Comparison of ENCODE assay signal across 1 cellular context in the genomic region with DNA sequence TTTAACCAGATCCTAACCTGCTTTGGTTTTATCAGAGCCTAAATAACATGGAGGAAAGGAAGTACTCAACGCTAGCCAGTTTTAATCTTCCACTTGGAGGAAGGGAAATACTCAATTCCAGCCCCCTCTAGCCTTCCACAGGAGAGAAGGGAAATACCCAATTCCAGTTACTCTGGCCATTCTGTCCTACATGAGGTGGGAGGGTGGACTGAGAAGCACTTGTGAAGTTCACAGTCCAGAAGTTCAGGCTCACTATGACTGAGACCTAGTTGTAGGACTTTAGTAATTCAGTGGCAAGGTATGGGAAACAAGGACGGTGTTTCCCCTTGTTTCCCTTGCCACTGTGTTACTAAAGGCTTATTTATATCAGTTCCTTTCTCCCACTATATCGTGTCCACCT.
TF ChIP-seq lines count a peak whose summit lies in the region.

No MANE protein-coding gene starts in this region.

TF ChIP-seq in SK-N-SH treated with all-trans-retinoic acid at 6 μM for 48 hours, 23 proteins besides CTCF, POLR2A, EP300 and RAD21 (continued from another document):
- TF ChIP-seq, protein P1, sequence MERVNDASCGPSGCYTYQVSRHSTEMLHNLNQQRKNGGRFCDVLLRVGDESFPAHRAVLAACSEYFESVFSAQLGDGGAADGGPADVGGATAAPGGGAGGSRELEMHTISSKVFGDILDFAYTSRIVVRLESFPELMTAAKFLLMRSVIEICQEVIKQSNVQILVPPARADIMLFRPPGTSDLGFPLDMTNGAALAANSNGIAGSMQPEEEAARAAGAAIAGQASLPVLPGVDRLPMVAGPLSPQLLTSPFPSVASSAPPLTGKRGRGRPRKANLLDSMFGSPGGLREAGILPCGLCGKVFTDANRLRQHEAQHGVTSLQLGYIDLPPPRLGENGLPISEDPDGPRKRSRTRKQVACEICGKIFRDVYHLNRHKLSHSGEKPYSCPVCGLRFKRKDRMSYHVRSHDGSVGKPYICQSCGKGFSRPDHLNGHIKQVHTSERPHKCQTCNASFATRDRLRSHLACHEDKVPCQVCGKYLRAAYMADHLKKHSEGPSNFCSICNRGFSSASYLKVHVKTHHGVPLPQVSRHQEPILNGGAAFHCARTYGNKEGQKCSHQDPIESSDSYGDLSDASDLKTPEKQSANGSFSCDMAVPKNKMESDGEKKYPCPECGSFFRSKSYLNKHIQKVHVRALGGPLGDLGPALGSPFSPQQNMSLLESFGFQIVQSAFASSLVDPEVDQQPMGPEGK (CRISPR knock-in tag; IDR thresholded peaks at IDR 0.05; ENCODE audit: borderline replicate concordance) = no peak
- TF ChIP-seq RARB (CRISPR knock-in tag; IDR thresholded peaks at IDR 0.05) (no peak), ZNF70 (CRISPR knock-in tag; IDR thresholded peaks at IDR 0.05) (no peak), ARNTL (CRISPR knock-in tag; IDR thresholded peaks at IDR 0.05; ENCODE audit: borderline replicate concordance, low read depth) (no peak)
- TF ChIP-seq, protein P2, sequence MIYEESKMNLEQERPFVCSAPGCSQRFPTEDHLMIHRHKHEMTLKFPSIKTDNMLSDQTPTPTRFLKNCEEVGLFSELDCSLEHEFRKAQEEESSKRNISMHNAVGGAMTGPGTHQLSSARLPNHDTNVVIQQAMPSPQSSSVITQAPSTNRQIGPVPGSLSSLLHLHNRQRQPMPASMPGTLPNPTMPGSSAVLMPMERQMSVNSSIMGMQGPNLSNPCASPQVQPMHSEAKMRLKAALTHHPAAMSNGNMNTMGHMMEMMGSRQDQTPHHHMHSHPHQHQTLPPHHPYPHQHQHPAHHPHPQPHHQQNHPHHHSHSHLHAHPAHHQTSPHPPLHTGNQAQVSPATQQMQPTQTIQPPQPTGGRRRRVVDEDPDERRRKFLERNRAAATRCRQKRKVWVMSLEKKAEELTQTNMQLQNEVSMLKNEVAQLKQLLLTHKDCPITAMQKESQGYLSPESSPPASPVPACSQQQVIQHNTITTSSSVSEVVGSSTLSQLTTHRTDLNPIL (CRISPR knock-in tag; IDR thresholded peaks at IDR 0.05; ENCODE audit: low read depth) = no peak
- TF ChIP-seq, protein P3, sequence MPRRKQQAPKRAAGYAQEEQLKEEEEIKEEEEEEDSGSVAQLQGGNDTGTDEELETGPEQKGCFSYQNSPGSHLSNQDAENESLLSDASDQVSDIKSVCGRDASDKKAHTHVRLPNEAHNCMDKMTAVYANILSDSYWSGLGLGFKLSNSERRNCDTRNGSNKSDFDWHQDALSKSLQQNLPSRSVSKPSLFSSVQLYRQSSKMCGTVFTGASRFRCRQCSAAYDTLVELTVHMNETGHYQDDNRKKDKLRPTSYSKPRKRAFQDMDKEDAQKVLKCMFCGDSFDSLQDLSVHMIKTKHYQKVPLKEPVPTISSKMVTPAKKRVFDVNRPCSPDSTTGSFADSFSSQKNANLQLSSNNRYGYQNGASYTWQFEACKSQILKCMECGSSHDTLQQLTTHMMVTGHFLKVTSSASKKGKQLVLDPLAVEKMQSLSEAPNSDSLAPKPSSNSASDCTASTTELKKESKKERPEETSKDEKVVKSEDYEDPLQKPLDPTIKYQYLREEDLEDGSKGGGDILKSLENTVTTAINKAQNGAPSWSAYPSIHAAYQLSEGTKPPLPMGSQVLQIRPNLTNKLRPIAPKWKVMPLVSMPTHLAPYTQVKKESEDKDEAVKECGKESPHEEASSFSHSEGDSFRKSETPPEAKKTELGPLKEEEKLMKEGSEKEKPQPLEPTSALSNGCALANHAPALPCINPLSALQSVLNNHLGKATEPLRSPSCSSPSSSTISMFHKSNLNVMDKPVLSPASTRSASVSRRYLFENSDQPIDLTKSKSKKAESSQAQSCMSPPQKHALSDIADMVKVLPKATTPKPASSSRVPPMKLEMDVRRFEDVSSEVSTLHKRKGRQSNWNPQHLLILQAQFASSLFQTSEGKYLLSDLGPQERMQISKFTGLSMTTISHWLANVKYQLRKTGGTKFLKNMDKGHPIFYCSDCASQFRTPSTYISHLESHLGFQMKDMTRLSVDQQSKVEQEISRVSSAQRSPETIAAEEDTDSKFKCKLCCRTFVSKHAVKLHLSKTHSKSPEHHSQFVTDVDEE (CRISPR knock-in tag; IDR thresholded peaks at IDR 0.05) = no peak
